In genomic region chr1:228373681-228374571, GRCh38 we compare ENCODE assay signal across 1 cellular context.
A peak's percentile ranks its signal among the peaks of the same experiment; 100 is the strongest.
TF ChIP-seq lines count a peak whose summit lies in the region.

No MANE protein-coding gene starts in this region.

TF ChIP-seq in K562, 482 proteins besides CTCF, POLR2A, EP300 and RAD21 (continued from another document):
- TF ChIP-seq PBX2 (CRISPR knock-in tag; IDR thresholded peaks at IDR 0.05; ENCODE audit: low read depth) (no peak), PBX2 (tag; conservative IDR thresholded peaks at IDR 0.05; ENCODE audit: low read depth) (no peak), SP2 (IDR thresholded peaks at IDR 0.05; ENCODE audit: extremely low read depth, low read depth, low read length, poor library complexity, severe bottlenecking) (no peak), RCOR1 (IDR thresholded peaks at IDR 0.05; ENCODE audit: borderline replicate concordance in 1 of 2, low read depth in 2 of 2, low read length in 2 of 2) (peak in 1 of 2 experiments; percentile 52; a peak in 3 of 4 replicates), BACH1 (tag; IDR thresholded peaks at IDR 0.05) (no peak), PRMT5 (CRISPR knock-in tag; IDR thresholded peaks at IDR 0.05) (no peak), ZNF740 (CRISPR knock-in tag; IDR thresholded peaks at IDR 0.05) (no peak), ZNF740 (tag; IDR thresholded peaks at IDR 0.05) (no peak), DNMT1 (IDR thresholded peaks at IDR 0.05) (no peak), ZNF830 (CRISPR knock-in tag; IDR thresholded peaks at IDR 0.05) (0 out of 2 replicates have a peak, but pooled peaks have one; percentile 12), XRCC4 (IDR thresholded peaks at IDR 0.05; ENCODE audit: extremely low read depth, insufficient read depth, insufficient read length) (no peak), RBFOX2 (IDR thresholded peaks at IDR 0.05; ENCODE audit: low read depth, low read length) (no peak), TCF7L2 (IDR thresholded peaks at IDR 0.05; ENCODE audit: low read depth, low read length) (no peak), PTBP1 (IDR thresholded peaks at IDR 0.05; ENCODE audit: low read depth, low read length) (peak; percentile 92), ZNF384 (IDR thresholded peaks at IDR 0.05; ENCODE audit: low read depth, low read length) (no peak), CHD7 (IDR thresholded peaks at IDR 0.05; ENCODE audit: low read depth, low read length) (no peak), CCNT2 (IDR thresholded peaks at IDR 0.05; ENCODE audit: borderline replicate concordance, extremely low read depth, insufficient read length, low read depth, low read length) (no peak), DMBX1 (CRISPR knock-in tag; IDR thresholded peaks at IDR 0.05; ENCODE audit: borderline replicate concordance) (0 out of 2 replicates have a peak, but pooled peaks have one; percentile 48), RBM39 (optimal IDR thresholded peaks at IDR 0.05; ENCODE audit: low read depth, low read length) (no peak), MCM5 (IDR thresholded peaks at IDR 0.05; ENCODE audit: low read depth) (no peak), ZNF143 (CRISPR knock-in tag; IDR thresholded peaks at IDR 0.05) (no peak), ESRRA (IDR thresholded peaks at IDR 0.05; ENCODE audit: borderline replicate concordance, low read depth) (peak; percentile 39; the same call in 1 of the 2 replicates), KDM1A (IDR thresholded peaks at IDR 0.05) (peak; percentile 68 to 84; a peak in 3 of 4 replicates), HDAC2 (IDR thresholded peaks at IDR 0.05) (peak; percentile 56; the same call in 1 of the 2 replicates), ZNF436 (CRISPR knock-in tag; IDR thresholded peaks at IDR 0.05) (peak; percentile 94), CBX3 (IDR thresholded peaks at IDR 0.05; ENCODE audit: borderline replicate concordance in 1 of 2, low read length in 2 of 2) (0 out of 3 replicates have a peak, but pooled peaks of 1 of the 2 experiments have one; percentile 20), ZBTB7A (IDR thresholded peaks at IDR 0.05; ENCODE audit: borderline replicate concordance, control insufficient read depth, low read depth, low read length) (0 out of 2 replicates have a peak, but pooled peaks have one; percentile 20), GTF3C2 (IDR thresholded peaks at IDR 0.05; ENCODE audit: borderline replicate concordance, extremely low read depth, insufficient read length) (peak; percentile 72), PHF20 (IDR thresholded peaks at IDR 0.05; ENCODE audit: partially characterized antibody) (peak; percentile 27), ZNF3 (CRISPR knock-in tag; IDR thresholded peaks at IDR 0.05) (no peak), ZNF232 (CRISPR knock-in tag; IDR thresholded peaks at IDR 0.05) (no peak)
- TF ChIP-seq, protein P1, sequence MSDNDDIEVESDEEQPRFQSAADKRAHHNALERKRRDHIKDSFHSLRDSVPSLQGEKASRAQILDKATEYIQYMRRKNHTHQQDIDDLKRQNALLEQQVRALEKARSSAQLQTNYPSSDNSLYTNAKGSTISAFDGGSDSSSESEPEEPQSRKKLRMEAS (CRISPR knock-in tag; IDR thresholded peaks at IDR 0.05), result 0 out of 2 replicates have a peak, but pooled peaks have one; percentile 24
- TF ChIP-seq, protein P2, sequence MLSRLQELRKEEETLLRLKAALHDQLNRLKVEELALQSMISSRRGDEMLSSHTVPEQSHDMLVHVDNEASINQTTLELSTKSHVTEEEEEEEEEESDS (CRISPR knock-in tag; IDR thresholded peaks at IDR 0.05), result no peak
- TF ChIP-seq, protein P3, sequence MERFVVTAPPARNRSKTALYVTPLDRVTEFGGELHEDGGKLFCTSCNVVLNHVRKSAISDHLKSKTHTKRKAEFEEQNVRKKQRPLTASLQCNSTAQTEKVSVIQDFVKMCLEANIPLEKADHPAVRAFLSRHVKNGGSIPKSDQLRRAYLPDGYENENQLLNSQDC (CRISPR knock-in tag; IDR thresholded peaks at IDR 0.05), result no peak
- TF ChIP-seq, protein P4, sequence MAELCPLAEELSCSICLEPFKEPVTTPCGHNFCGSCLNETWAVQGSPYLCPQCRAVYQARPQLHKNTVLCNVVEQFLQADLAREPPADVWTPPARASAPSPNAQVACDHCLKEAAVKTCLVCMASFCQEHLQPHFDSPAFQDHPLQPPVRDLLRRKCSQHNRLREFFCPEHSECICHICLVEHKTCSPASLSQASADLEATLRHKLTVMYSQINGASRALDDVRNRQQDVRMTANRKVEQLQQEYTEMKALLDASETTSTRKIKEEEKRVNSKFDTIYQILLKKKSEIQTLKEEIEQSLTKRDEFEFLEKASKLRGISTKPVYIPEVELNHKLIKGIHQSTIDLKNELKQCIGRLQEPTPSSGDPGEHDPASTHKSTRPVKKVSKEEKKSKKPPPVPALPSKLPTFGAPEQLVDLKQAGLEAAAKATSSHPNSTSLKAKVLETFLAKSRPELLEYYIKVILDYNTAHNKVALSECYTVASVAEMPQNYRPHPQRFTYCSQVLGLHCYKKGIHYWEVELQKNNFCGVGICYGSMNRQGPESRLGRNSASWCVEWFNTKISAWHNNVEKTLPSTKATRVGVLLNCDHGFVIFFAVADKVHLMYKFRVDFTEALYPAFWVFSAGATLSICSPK (IDR thresholded peaks at IDR 0.05; ENCODE audit: borderline replicate concordance), result no peak
